Comparison of ENCODE assay signal across 12 cellular contexts in genomic region chr3:194575484-194576210, GRCh38. TPM values are rescaled to one million over a fixed set of nuclear protein-coding genes. Genes with fewer than 3 reads are reported as not detected.
DNase-seq lines count a peak whose midpoint lies in the region; ATAC-seq and TF ChIP-seq lines count a peak whose summit lies in the region.
"Had no signal": no experiment of that assay in that cellular context is flagged by ENCODE, and none has a peak within 500 bp of the region (broad histone marks: within the 10 kb centered on the region; RNA-seq: fewer than 3 reads in every experiment).

No MANE protein-coding gene starts in this region.

- H3K9ac ChIP-seq in neuronal stem cell (ENCODE audit: low read depth, low read length, poor library complexity), result no peak overlapping the region

- H3K4me1 ChIP-seq in esophagus squamous epithelium (peaks cover 12 to 51% (median 21%) of the 10 kb centered on the region in 3 donors), neuronal stem cell (ENCODE audit: control insufficient read depth in 2 of 2, insufficient read depth in 1 of 2, low read depth in 1 of 2, low read length in 2 of 2) (peaks cover 4 to 10% of the 10 kb centered on the region in 2 donors)

- H3K36me3 Mint-ChIP-seq in immature natural killer cell, result no peaks in the 10 kb centered on the region

- H3K4me2 ChIP-seq in neuronal stem cell (ENCODE audit: insufficient read depth, low read length, poor library complexity, severe bottlenecking), result no peak overlapping the region

- no peak overlapping the region for H4K8ac ChIP-seq in neuronal stem cell (ENCODE audit: low read depth, low read length)

- no peak overlapping the region for H3K4me3 ChIP-seq in esophagus squamous epithelium
- H3K4me3 ChIP-seq in neuronal stem cell (ENCODE audit: low read length in 2 of 2), result no peak overlapping the region
- H3K4me3 ChIP-seq: skin epidermis had no signal

- no peaks in the 10 kb centered on the region for H3K36me3 ChIP-seq in esophagus squamous epithelium
- H3K36me3 ChIP-seq in neuronal stem cell (replicated peaks in 1 of 2; ENCODE audit: control insufficient read depth in 2 of 2, insufficient read depth in 2 of 2, low read length in 2 of 2), result no peaks in the 10 kb centered on the region

- H3K9me3 ChIP-seq in esophagus squamous epithelium, result no peaks in the 10 kb centered on the region
- H3K9me3 ChIP-seq in neuronal stem cell (replicated peaks in 1 of 2; ENCODE audit: control insufficient read depth in 2 of 2, insufficient read depth in 1 of 2, low read depth in 1 of 2, low read length in 2 of 2), result no peaks in the 10 kb centered on the region

- H3K4me1 Mint-ChIP-seq in immature natural killer cell, result no peaks in the 10 kb centered on the region

- ATAC-seq in GM21619 (IDR thresholded peaks at IDR 0.05; ENCODE audit: unreplicated experiment) (no peak), GM18505 (IDR thresholded peaks at IDR 0.05; ENCODE audit: unreplicated experiment) (no peak)

- DNase-seq in EL (peak; percentile 74), RKO (ENCODE audit: low spot score) (peak; percentile 31), esophagus squamous epithelium (lab: John Stamatoyannopoulos, UW) (no peak), neuronal stem cell (ENCODE audit: low spot score) (no peak), immature natural killer cell (no peak), GM19238 (ENCODE audit: insufficient read length, low spot score) (no peak)
- DNase-seq: DMS153, NCI-H2227 treated with DMSO at 0.1 percent for 48 hours had no signal

- peak overlapping the region in 3 of 4 donors; percentile 48 to 75 (median 60) for H3K27ac ChIP-seq in esophagus squamous epithelium
- H3K27ac ChIP-seq in neuronal stem cell (replicated peaks; ENCODE audit: low read length), result no peak overlapping the region

- TF ChIP-seq POLR2A in esophagus squamous epithelium (IDR thresholded peaks at IDR 0.05) (no peak), GM18505 (IDR thresholded peaks at IDR 0.05; ENCODE audit: borderline replicate concordance, extremely low read depth, insufficient read depth, insufficient read length) (no peak)

- H2AK5ac ChIP-seq in neuronal stem cell (ENCODE audit: low read depth, low read length), result no peak overlapping the region

- H2BK5ac ChIP-seq in neuronal stem cell (ENCODE audit: low read length), result no peak overlapping the region

- H3K27ac Mint-ChIP-seq in immature natural killer cell, result no peak overlapping the region
- H3K27ac Mint-ChIP-seq: stimulated activated naive CD8-positive, alpha-beta T cell treated with anti-CD3 and anti-CD28 coated beads, Interleukin-15, Interleukin-2, amounts not matched to agents 100 ng/mL and 50 ng/mL, for 24 hours had no signal

- intact Hi-C loops in esophagus squamous epithelium (cut with DNase I), result no loop called here

- H3K4ac ChIP-seq in neuronal stem cell (ENCODE audit: low read length), result no peak overlapping the region

- H4K91ac ChIP-seq in neuronal stem cell (ENCODE audit: low read depth, low read length, poor library complexity), result no peak overlapping the region

- no peak overlapping the region for H3K4me3 Mint-ChIP-seq in immature natural killer cell
- H3K4me3 Mint-ChIP-seq: stimulated activated naive CD8-positive, alpha-beta T cell treated with anti-CD3 and anti-CD28 coated beads, Interleukin-15, Interleukin-2, amounts not matched to agents 100 ng/mL and 50 ng/mL, for 24 hours had no signal

- peak overlapping the region; percentile 27 for H2AFZ ChIP-seq in neuronal stem cell (ENCODE audit: low read length)

- no peaks in the 10 kb centered on the region for H3K9me3 Mint-ChIP-seq in immature natural killer cell
- H3K9me3 Mint-ChIP-seq: stimulated activated naive CD8-positive, alpha-beta T cell treated with anti-CD3 and anti-CD28 coated beads, Interleukin-15, Interleukin-2, amounts not matched to agents 100 ng/mL and 50 ng/mL, for 24 hours had no signal

- H2BK12ac ChIP-seq in neuronal stem cell (ENCODE audit: low read length), result no peak overlapping the region

- H3K79me1 ChIP-seq in neuronal stem cell (ENCODE audit: low read depth, low read length), result no peaks in the 10 kb centered on the region

- WGBS in esophagus squamous epithelium, 2 donors, result 60 to 67% methylated on average over 6 to 8 of the region's 9 CpGs
- no CpG with 5 or more reads among the region's 9 CpGs for WGBS in neuronal stem cell (ENCODE audit: extremely low coverage in 2 of 2, insufficient read length in 2 of 2, insufficient replicate concordance in 1 of 2), 2 donors

- no peak overlapping the region for H3K14ac ChIP-seq in neuronal stem cell (ENCODE audit: low read length)

- no peak for TF ChIP-seq CTCF in esophagus squamous epithelium (IDR thresholded peaks at IDR 0.05)

- peaks cover 2 to 16% (median 16%) of the 10 kb centered on the region in 3 donors for H3K27me3 Mint-ChIP-seq in immature natural killer cell (ENCODE audit: low read depth in 3 of 3)

- H2BK15ac ChIP-seq in neuronal stem cell (ENCODE audit: low read length), result no peak overlapping the region

- H3K23ac ChIP-seq in neuronal stem cell (ENCODE audit: low read depth, low read length, poor library complexity), result no peak overlapping the region

- H2BK120ac ChIP-seq in neuronal stem cell (ENCODE audit: low read depth, low read length), result no peak overlapping the region

- peak overlapping the region; percentile 13 for H3K18ac ChIP-seq in neuronal stem cell (ENCODE audit: low read length)

- peaks cover 0 to 19% (median 0%) of the 10 kb centered on the region in 4 donors for H3K27me3 ChIP-seq in esophagus squamous epithelium
- no peaks in the 10 kb centered on the region for H3K27me3 ChIP-seq in neuronal stem cell (ENCODE audit: control insufficient read depth in 3 of 3, insufficient read depth in 3 of 3, low read depth in 1 of 3, low read length in 3 of 3)

RNA-seq across cellular contexts. Expression of gene TMEM44, which starts 57.6 kb away (rescaled TPM):
- total RNA-seq in esophagus squamous epithelium, result 10 to 100 TPM in 1 of 4 donors, 1 to 10 TPM in 3; 4.7 to 11.9 (median 7.6) TPM
- 13.7 TPM for polyA plus RNA-seq in neuronal stem cell (2013, experiment 1 of 2)
- polyA plus RNA-seq in neuronal stem cell (2013, experiment 2 of 2), result 13.8 TPM
- polyA plus RNA-seq in immature natural killer cell, result 1 to 10 TPM in 2 of 3 donors, not detected in 1; 1.4 TPM

Comparison
In these comparisons a context has a peak if more than half of its experiments do, and no peak if none do; other contexts are left out.
1. DNase-seq: peak in EL (single experiment) and RKO (single experiment); none in esophagus squamous epithelium (single experiment), neuronal stem cell (single experiment), immature natural killer cell (0 of 3) and GM19238 (single experiment).